In genomic region chrX:27743521-27743920, GRCh38 we compare ENCODE assay signal across 2 cellular contexts.
DNase-seq lines count a peak whose midpoint lies in the region; ATAC-seq, FAIRE-seq and TF ChIP-seq lines count a peak whose summit lies in the region.
"Not testable (repeated sequence)": the region's sequence is repeated elsewhere in the genome, so short reads cannot be mapped to it uniquely, and the experiment has no call there.

No MANE protein-coding gene starts in this region.

- H3K4me3 ChIP-seq in A549; HEK293 (ENCODE audit: low read depth, low read length): not testable (repeated sequence)

- not testable (repeated sequence) for H3K27ac ChIP-seq in A549; HEK293 (ENCODE audit: extremely low read depth, low read depth, low read length)

- CTCF ChIA-PET in A549 (lab: Yijun Ruan, JAX) = not testable (repeated sequence)
- CTCF ChIA-PET in HEK293 (lab: Yijun Ruan, JAX) = interaction anchor here (0.6 kb wide), 1 partner anchor 153 kb away, joined by 3 read pairs; no protein-coding TSS in a partner anchor

- DNase-seq in A549 (ENCODE audit: low read depth in 1 of 2, low spot score in 1 of 2) = not testable (repeated sequence)

- not testable (repeated sequence) for H3K9me3 ChIP-seq in A549; HEK293 (ENCODE audit: control insufficient read depth, insufficient read depth, low read depth, low read length)

- not testable (repeated sequence) for ATAC-seq in A549

- not testable (repeated sequence) for TF ChIP-seq EP300 in A549 (IDR thresholded peaks at IDR 0.05)

- H3K36me3 ChIP-seq in HEK293 (ENCODE audit: control insufficient read depth in 2 of 2, insufficient read depth in 1 of 2, low read length in 2 of 2) = not testable (repeated sequence)

- 61% methylated on average over 9 of the region's 9 CpGs for WGBS in A549 (ENCODE audit: missing lambda C conversion rate)

- TF ChIP-seq CTCF in A549 (IDR thresholded peaks at IDR 0.05); HEK293 (tag by site-specific recombination; IDR thresholded peaks at IDR 0.05): not testable (repeated sequence)

- TF ChIP-seq RAD21 in A549 (conservative IDR thresholded peaks at IDR 0.05 in 1 of 2, IDR thresholded peaks at IDR 0.05 in 1 of 2) = not testable (repeated sequence)

- H3K4me1 ChIP-seq in A549; HEK293 (ENCODE audit: control insufficient read depth, insufficient read depth, low read length): not testable (repeated sequence)

- not testable (repeated sequence) for H3K4me2 ChIP-seq in A549

- POLR2A ChIA-PET in A549 (lab: Yijun Ruan, JAX); HEK293 (lab: Yijun Ruan, JAX): not testable (repeated sequence)

- not testable (repeated sequence) for TF ChIP-seq POLR2A in A549 (IDR thresholded peaks at IDR 0.05; ENCODE audit: low read length)

- FAIRE-seq in A549 (lab: Jason Lieb, UNC) = not testable (repeated sequence)

TF ChIP-seq in A549, 52 proteins besides CTCF, POLR2A, EP300 and RAD21:
- TF ChIP-seq ZC3H11A (IDR thresholded peaks at IDR 0.05) = peak; percentile 43

TF ChIP-seq in HEK293, 187 proteins besides CTCF, POLR2A, EP300 and RAD21:
- peak; percentile 36; the same call in 1 of the 2 replicates for TF ChIP-seq ZNF623 (tag by site-specific recombination; IDR thresholded peaks at IDR 0.05)
- TF ChIP-seq ZNF140 (tag by site-specific recombination; IDR thresholded peaks at IDR 0.05) = 0 out of 2 replicates have a peak, but pooled peaks have one; percentile 22
- TF ChIP-seq ZBTB8A (tag by site-specific recombination; IDR thresholded peaks at IDR 0.05) = peak; percentile 42; the same call in 1 of the 2 replicates
- TF ChIP-seq ZNF510 (tag by site-specific recombination; IDR thresholded peaks at IDR 0.05; ENCODE audit: insufficient replicate concordance) = peak; percentile 44
- peak; percentile 42; the same call in 1 of the 2 replicates for TF ChIP-seq ZNF433 (tag by site-specific recombination; IDR thresholded peaks at IDR 0.05; ENCODE audit: low read depth)
- peak; percentile 53 for TF ChIP-seq ZNF555 (tag by site-specific recombination; conservative IDR thresholded peaks at IDR 0.05)
- peak; percentile 13; the same call in 1 of the 2 replicates for TF ChIP-seq ZNF654 (tag by site-specific recombination; IDR thresholded peaks at IDR 0.05; ENCODE audit: low read depth)
- TF ChIP-seq ZNF202 (tag by site-specific recombination; IDR thresholded peaks at IDR 0.05; ENCODE audit: borderline replicate concordance) = 0 out of 2 replicates have a peak, but pooled peaks have one; percentile 15
- peak; percentile 68 for TF ChIP-seq ZNF426 (tag by site-specific recombination; IDR thresholded peaks at IDR 0.05)
- peak; percentile 67; the same call in 1 of the 2 replicates for TF ChIP-seq ZNF560 (tag by site-specific recombination; IDR thresholded peaks at IDR 0.05; ENCODE audit: borderline replicate concordance)
- TF ChIP-seq ZNF518A (tag by site-specific recombination; conservative IDR thresholded peaks at IDR 0.05; ENCODE audit: low read depth) = peak; percentile 74
- 0 out of 2 replicates have a peak, but pooled peaks have one; percentile 31 for TF ChIP-seq REST (tag by site-specific recombination; IDR thresholded peaks at IDR 0.05)
- TF ChIP-seq ZXDB (tag by site-specific recombination; IDR thresholded peaks at IDR 0.05) = 0 out of 2 replicates have a peak, but pooled peaks have one; percentile 39
- TF ChIP-seq ZNF394 (tag by site-specific recombination; IDR thresholded peaks at IDR 0.05; ENCODE audit: borderline replicate concordance) = peak; percentile 73; the same call in 1 of the 2 replicates
- TF ChIP-seq ZBTB11 (tag by site-specific recombination; conservative IDR thresholded peaks at IDR 0.05; ENCODE audit: low read depth) = peak; percentile 67
TF ChIP-seq in HEK293: peak in this region for 15; not testable (repeated sequence) for 172.
